In the genomic region with DNA sequence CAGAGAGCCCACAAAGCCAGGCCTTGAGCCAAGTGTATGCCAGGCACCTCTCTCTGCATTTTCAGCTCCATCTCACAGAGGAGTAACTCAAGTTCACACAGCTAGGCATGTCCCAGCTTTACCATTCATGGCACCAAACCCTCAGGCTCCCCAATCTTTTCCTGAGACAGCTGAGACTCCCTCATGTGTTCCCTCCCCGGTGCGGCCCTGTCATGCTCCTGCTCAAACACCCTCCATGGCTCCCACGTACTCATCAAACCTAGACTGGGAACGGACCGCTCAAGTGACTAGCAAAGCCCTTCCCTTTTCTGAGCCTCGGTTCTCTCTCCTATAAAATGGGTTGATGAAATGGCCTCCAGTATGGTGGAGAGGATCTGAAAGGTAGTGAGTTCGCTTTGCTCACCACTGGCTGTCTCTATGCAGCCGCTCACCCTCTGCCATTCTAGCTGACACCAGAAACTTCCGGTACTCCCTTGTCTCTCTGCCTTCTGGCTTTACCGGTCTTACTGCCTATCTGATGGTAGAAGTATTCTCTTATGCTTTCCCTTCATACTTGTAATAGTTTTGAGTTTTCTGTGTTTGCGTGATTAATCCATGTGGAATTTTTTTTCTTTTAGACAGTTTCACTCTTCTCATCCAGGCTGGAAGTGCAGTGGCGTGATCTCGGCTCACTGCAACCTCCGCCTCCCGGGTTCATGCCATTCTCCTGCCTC, we compare ENCODE assay signal across 10 cellular contexts. TPM values are rescaled to one million over a fixed set of nuclear protein-coding genes. Genes with fewer than 3 reads are reported as not detected.
DNase-seq lines count a peak whose midpoint lies in the region; ATAC-seq and TF ChIP-seq lines count a peak whose summit lies in the region.
"Had no signal": no experiment of that assay in that cellular context is flagged by ENCODE, and none has a peak within 500 bp of the region (broad histone marks: within the 10 kb centered on the region; RNA-seq: fewer than 3 reads in every experiment).

No MANE protein-coding gene starts in this region.

- H3K36me3 Mint-ChIP-seq in endodermal cell (ENCODE audit: low read depth) = peaks cover 12% of the 10 kb centered on the region

- no peaks in the 10 kb centered on the region for H3K27me3 Mint-ChIP-seq in endodermal cell (ENCODE audit: insufficient read depth)
- H3K27me3 Mint-ChIP-seq: brain had no signal

- H3K4me1 Mint-ChIP-seq in endodermal cell = peaks cover 11% of the 10 kb centered on the region
- H3K4me1 Mint-ChIP-seq: brain had no signal

- no TSS peak for BruUV-seq in PC-3 (replicated peaks; lab: Mats Ljungman, UMichigan)

- POLR2A ChIA-PET in PC-3 (lab: Charles Lee; ENCODE audit: unreplicated experiment) = no interaction called here

- ATAC-seq in PC-3 (peak; percentile 93), GM19023 (IDR thresholded peaks at IDR 0.05; ENCODE audit: unreplicated experiment) (no peak)

- DNase-seq in AG10803 (ENCODE audit: low read depth) (peak; percentile 90), PC-3 (peak; percentile 92), endodermal cell (no peak), non-pigmented ciliary epithelial cell (ENCODE audit: low read depth) (peak; percentile 55), Ammon's horn (ENCODE audit: low spot score) (no peak), NCI-H774 (lab: John Stamatoyannopoulos, UW) (no peak), GM10266 (ENCODE audit: extremely low spot score) (no peak)

- no peak overlapping the region for H3K9ac ChIP-seq in PC-3 (ENCODE audit: low read length)
- no peak overlapping the region for H3K9ac ChIP-seq in endodermal cell (ENCODE audit: extremely low read depth, low read length, poor library complexity, severe bottlenecking)
- H3K9ac ChIP-seq: KMS-11 had no signal

- H3K36me3 ChIP-seq in PC-3 (ENCODE audit: low read depth, low read length) (no peaks in the 10 kb centered on the region), endodermal cell (ENCODE audit: control insufficient read depth, insufficient read depth, low read length) (peaks cover 3% of the 10 kb centered on the region)

- intact Hi-C loops in PC-3 (cut with micrococcal nuclease) = no loop called here

- peaks cover 2% of the 10 kb centered on the region for H3K9me3 Mint-ChIP-seq in endodermal cell

- peak overlapping the region; percentile 73 for H2AFZ ChIP-seq in PC-3 (ENCODE audit: low read length)

- WGBS in endodermal cell (ENCODE audit: insufficient coverage in 1 of 2, insufficient read length in 1 of 2), 2 experiments = 94 to 100% methylated on average over 11 to 14 of the region's 15 CpGs

- H3K9me3 ChIP-seq in PC-3 (ENCODE audit: low read length) (no peaks in the 10 kb centered on the region), endodermal cell (ENCODE audit: control insufficient read depth, low read length) (no peaks in the 10 kb centered on the region)

- no peaks in the 10 kb centered on the region for H4K20me1 ChIP-seq in PC-3 (ENCODE audit: low read length)

- peak overlapping the region; percentile 16 for H3K4me3 ChIP-seq in AG10803 (ENCODE audit: low read length)
- H3K4me3 ChIP-seq in PC-3 (ENCODE audit: low read length) = peak overlapping the region; percentile 40
- H3K4me3 ChIP-seq in endodermal cell (ENCODE audit: low read length) = no peak overlapping the region

- H3K9me2 ChIP-seq in PC-3 (replicated peaks; ENCODE audit: low read length) = no peaks in the 10 kb centered on the region

- peak overlapping the region; percentile 71 for H3K27ac Mint-ChIP-seq in endodermal cell

- H3K4me3 Mint-ChIP-seq in endodermal cell = no peak overlapping the region
- H3K4me3 Mint-ChIP-seq: brain had no signal

- peak overlapping the region; percentile 55 for H3K27ac ChIP-seq in PC-3 (ENCODE audit: low read length)
- no peak overlapping the region for H3K27ac ChIP-seq in endodermal cell (ENCODE audit: low read depth, low read length)
- H3K27ac ChIP-seq: KMS-11 had no signal

- CTCF ChIA-PET in PC-3 (lab: Charles Lee) = interaction anchor here (0.6 to 1.0 kb wide), 2 partner anchors 27 to 35 kb away, joined by 4 to 5 read pairs; no protein-coding TSS in a partner anchor

- peak overlapping the region; percentile 77 for H3K4me2 ChIP-seq in PC-3 (ENCODE audit: low read length)
- H3K4me2 ChIP-seq: KMS-11 had no signal

- TF ChIP-seq CTCF in AG10803 (conservative IDR thresholded peaks at IDR 0.05; ENCODE audit: low read length) = no peak
- no peak for TF ChIP-seq CTCF in PC-3 (conservative IDR thresholded peaks at IDR 0.05; ENCODE audit: low read depth, low read length)
- TF ChIP-seq CTCF in endodermal cell (conservative IDR thresholded peaks at IDR 0.05) = no peak
- no peak for TF ChIP-seq CTCF in GM10266 (IDR thresholded peaks at IDR 0.05; ENCODE audit: control insufficient read depth, insufficient read depth, low read depth, missing control alignments)

- no peaks in the 10 kb centered on the region for H3K27me3 ChIP-seq in PC-3 (ENCODE audit: low read length)
- H3K27me3 ChIP-seq in endodermal cell (ENCODE audit: control insufficient read depth, insufficient read depth, low read length, poor library complexity, severe bottlenecking) = no peaks in the 10 kb centered on the region

- H3K4me1 ChIP-seq in PC-3 (ENCODE audit: insufficient read depth, low read length) (peaks cover 18% of the 10 kb centered on the region), endodermal cell (ENCODE audit: control insufficient read depth, insufficient read depth, low read length) (no peaks in the 10 kb centered on the region)

- no peaks in the 10 kb centered on the region for H3K79me2 ChIP-seq in PC-3 (ENCODE audit: low read length)

- no peaks in the 10 kb centered on the region for H3F3A ChIP-seq in PC-3 (ENCODE audit: low read length, unreplicated experiment)

RNA-seq across cellular contexts. Expression of a gene that starts 7.8 kb away (rescaled TPM):
- total RNA-seq in PC-3 (2014; rRNA removed) (63.9 and 87.3 TPM in 2 replicates), endodermal cell (100 to 1,000 TPM; 106 to 240 TPM)
- polyA plus RNA-seq in endodermal cell (2013, experiment 1 of 2) = 160 TPM
- 130 TPM for polyA plus RNA-seq in endodermal cell (2013, experiment 2 of 2)

RNA-seq across cellular contexts. Expression of a gene that starts 30.5 kb away (rescaled TPM):
- total RNA-seq in PC-3 (2014; rRNA removed) (43.9 and 50.0 TPM in 2 replicates), endodermal cell (100 to 1,000 TPM; 132 to 146 TPM)
- 4.8 TPM for polyA plus RNA-seq in endodermal cell (2013, experiment 1 of 2)
- 4.2 TPM for polyA plus RNA-seq in endodermal cell (2013, experiment 2 of 2)

RNA-seq across cellular contexts. Expression of a gene that starts 36.6 kb away (rescaled TPM):
- total RNA-seq in PC-3 (2014; rRNA removed) (322 and 441 TPM in 2 replicates), endodermal cell (100 to 1,000 TPM; 625 to 629 TPM)
- polyA plus RNA-seq in endodermal cell (2013, experiment 1 of 2) = 488 TPM
- 451 TPM for polyA plus RNA-seq in endodermal cell (2013, experiment 2 of 2)

RNA-seq across cellular contexts. Expression of a gene that starts 48.8 kb away (rescaled TPM):
- total RNA-seq in PC-3 (2014; rRNA removed) (17.1 and 22.5 TPM in 2 replicates), endodermal cell (1 to 10 TPM; 3.5 to 4.6 TPM)
- 20.0 TPM for polyA plus RNA-seq in endodermal cell (2013, experiment 1 of 2)
- polyA plus RNA-seq in endodermal cell (2013, experiment 2 of 2) = 18.2 TPM

RNA-seq across cellular contexts. Expression of a gene that starts 51.8 kb away (rescaled TPM):
- total RNA-seq in PC-3 (2014; rRNA removed) (52.9 and 72.6 TPM in 2 replicates), endodermal cell (10 to 100 TPM; 45.2 to 47.7 TPM)
- polyA plus RNA-seq in endodermal cell (2013, experiment 1 of 2) = 29.4 TPM
- polyA plus RNA-seq in endodermal cell (2013, experiment 2 of 2) = 27.3 TPM

Comparison
In these comparisons a context has a peak if more than half of its experiments do, and no peak if none do; other contexts are left out.
1. DNase-seq: peak in AG10803 (single experiment), PC-3 (single experiment) and non-pigmented ciliary epithelial cell (single experiment); none in endodermal cell (single experiment), Ammon's horn (single experiment), NCI-H774 (single experiment) and GM10266 (single experiment).